In the genomic region with DNA sequence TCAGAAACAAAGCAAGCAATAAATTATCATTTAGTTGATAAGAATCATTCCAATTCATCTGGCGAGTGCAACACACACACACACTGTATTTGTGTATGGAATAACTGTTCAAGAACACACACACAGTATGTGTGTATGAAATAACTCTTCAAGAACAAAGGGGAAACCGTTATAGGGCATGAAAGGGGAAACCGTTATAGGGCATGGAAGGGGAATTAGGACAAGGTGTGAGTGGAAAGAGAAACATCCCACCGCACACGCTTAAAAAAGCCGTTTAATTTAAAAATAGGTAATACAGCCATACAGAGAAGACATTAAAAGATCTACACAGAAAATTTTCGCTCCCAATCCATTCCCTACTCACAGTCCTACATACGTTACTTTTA, we compare ENCODE assay signal across 8 cellular contexts. TPM values are rescaled to one million over a fixed set of nuclear protein-coding genes. Genes with fewer than 3 reads are reported as not detected.
DNase-seq lines count a peak whose midpoint lies in the region; ATAC-seq, FAIRE-seq and TF ChIP-seq lines count a peak whose summit lies in the region.

No MANE protein-coding gene starts in this region.

- CTCF ChIA-PET in CD8-positive, alpha-beta T cell (lab: Charles Lee) = no interaction called here

- H3K27me3 ChIP-seq in CD8-positive, alpha-beta T cell (ENCODE audit: insufficient read depth, low read length) = no peaks in the 10 kb centered on the region
- H3K27me3 ChIP-seq in mucosa of stomach (ENCODE audit: control insufficient read depth, insufficient read depth, low read length) = no peaks in the 10 kb centered on the region

- no peak for ATAC-seq in CD8-positive, alpha-beta T cell
- ATAC-seq in HG03354 (IDR thresholded peaks at IDR 0.05; ENCODE audit: poor library complexity, severe bottlenecking, unreplicated experiment) = peak; percentile 2

- H3K4me1 ChIP-seq in CD8-positive, alpha-beta T cell (ENCODE audit: insufficient read depth, low read length) = peaks cover 20% of the 10 kb centered on the region
- H3K4me1 ChIP-seq in mucosa of stomach (ENCODE audit: control insufficient read depth, insufficient read depth, low read length) = no peaks in the 10 kb centered on the region

- no peak for FAIRE-seq in D721Med (lab: Jason Lieb, UNC)

- POLR2A ChIA-PET in CD8-positive, alpha-beta T cell (lab: Charles Lee) = interaction anchor here (3.4 kb wide), 1 partner anchor 17 kb away, joined by 37 read pairs; the partner anchor contains the start of gene NIFK

- H3K9ac ChIP-seq in mucosa of stomach (ENCODE audit: low read length) = peak overlapping the region; percentile 25

- H3K27ac ChIP-seq in CD8-positive, alpha-beta T cell (ENCODE audit: low read depth, low read length) = peak overlapping the region; percentile 55

- H3K9me3 Mint-ChIP-seq in CD8-positive, alpha-beta T cell = no peaks in the 10 kb centered on the region
- H3K9me3 Mint-ChIP-seq in brain = no peaks in the 10 kb centered on the region

- H3K4me1 Mint-ChIP-seq in CD8-positive, alpha-beta T cell (ENCODE audit: low read depth) = peaks cover 25% of the 10 kb centered on the region
- peaks cover 37% of the 10 kb centered on the region for H3K4me1 Mint-ChIP-seq in brain

- no peak for TF ChIP-seq CTCF in CD8-positive, alpha-beta T cell (IDR thresholded peaks at IDR 0.05)
- TF ChIP-seq CTCF in brain (conservative IDR thresholded peaks at IDR 0.05) = no peak
- no peak for TF ChIP-seq CTCF in D721Med (IDR thresholded peaks at IDR 0.05; ENCODE audit: insufficient read depth, missing control alignments)

- H3K9me3 ChIP-seq in CD8-positive, alpha-beta T cell (ENCODE audit: low read length) = no peaks in the 10 kb centered on the region
- H3K9me3 ChIP-seq in mucosa of stomach (ENCODE audit: control insufficient read depth, low read length) = no peaks in the 10 kb centered on the region

- peak overlapping the region; percentile 95 for H3K4me3 Mint-ChIP-seq in CD8-positive, alpha-beta T cell
- peak overlapping the region; percentile 91 to 97 (median 93) for H3K4me3 Mint-ChIP-seq in brain

- peaks cover 6% of the 10 kb centered on the region for H3K36me3 ChIP-seq in CD8-positive, alpha-beta T cell (ENCODE audit: insufficient read depth, low read length)
- no peaks in the 10 kb centered on the region for H3K36me3 ChIP-seq in mucosa of stomach (ENCODE audit: control insufficient read depth, insufficient read depth, low read length)

- peak overlapping the region; percentile 92 for H3K27ac Mint-ChIP-seq in CD8-positive, alpha-beta T cell
- H3K27ac Mint-ChIP-seq in brain = peak overlapping the region; percentile 92 to 98 (median 96)

- H3K36me3 Mint-ChIP-seq in CD8-positive, alpha-beta T cell = peaks cover 29% of the 10 kb centered on the region
- H3K36me3 Mint-ChIP-seq in brain = peaks cover 17% of the 10 kb centered on the region

- peak overlapping the region; percentile 67 for H3K4me3 ChIP-seq in CD8-positive, alpha-beta T cell (ENCODE audit: low read depth, low read length)
- peak overlapping the region; percentile 27 for H3K4me3 ChIP-seq in mucosa of stomach (ENCODE audit: low read length)

- DNase-seq in CD8-positive, alpha-beta T cell = no peak
- DNase-seq in stimulated activated CD4-positive, alpha-beta T cell treated with anti-CD3 and anti-CD28 coated beads, Interleukin-15, amount 100 ng/mL, for 24 hours = no peak
- DNase-seq in germinal center (ENCODE audit: low spot score) (no peak), D721Med (ENCODE audit: insufficient read length, low spot score) (no peak), middle frontal gyrus (ENCODE audit: extremely low spot score, low spot score) (no peak)

- H3K27me3 Mint-ChIP-seq in CD8-positive, alpha-beta T cell (ENCODE audit: low read depth) = no peaks in the 10 kb centered on the region
- peaks cover 7% of the 10 kb centered on the region for H3K27me3 Mint-ChIP-seq in brain

- intact Hi-C loops in CD8-positive, alpha-beta T cell (cut with DNase I, micrococcal nuclease) = loop anchor here (1.0 kb wide), 4 partner anchors 18 to 225 kb away; partner anchors contain the start of genes RNU4ATAC (in 2 of the 2) and CLASP1 (in 1 of the 2)

RNA-seq across cellular contexts. Expression of gene TSN, which starts 0.6 kb away (rescaled TPM):
- total RNA-seq in CD8-positive, alpha-beta T cell = 10 to 100 TPM; 66.8 to 75.2 TPM
- polyA plus RNA-seq in brain (ENCODE audit: insufficient read depth, low read depth, low replicate concordance) = 67.6 TPM

RNA-seq across cellular contexts. Expression of gene NIFK, which starts 18.2 kb away (rescaled TPM):
- total RNA-seq in CD8-positive, alpha-beta T cell = 10 to 100 TPM; 43.0 to 49.6 TPM
- 14.6 TPM for polyA plus RNA-seq in brain (ENCODE audit: insufficient read depth, low read depth, low replicate concordance)
